1 cellular context compared by ENCODE assay signal in the genomic region with DNA sequence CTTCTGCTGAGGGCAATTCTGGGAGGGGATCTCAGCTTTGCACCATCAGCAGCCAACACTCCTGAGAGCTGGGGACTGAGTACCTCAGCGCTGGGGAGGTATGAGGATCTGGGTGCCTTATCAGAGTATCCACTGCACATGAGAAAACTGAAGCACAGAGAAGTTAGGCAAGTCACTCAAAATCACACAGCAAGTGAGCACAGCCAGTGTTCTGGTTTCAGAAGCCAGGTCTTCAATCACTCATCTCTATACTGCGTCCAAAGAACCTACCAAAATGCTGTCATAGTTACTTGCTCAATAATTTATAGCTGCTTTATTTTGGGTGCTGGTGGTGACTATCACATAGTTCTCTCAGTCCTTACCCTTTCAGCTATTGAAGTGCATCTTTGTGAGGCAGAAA.
TF ChIP-seq lines count a peak whose summit lies in the region.

No MANE protein-coding gene starts in this region.

TF ChIP-seq in H1, 55 proteins besides CTCF, POLR2A, EP300 and RAD21:
- TF ChIP-seq GTF2F1 (IDR thresholded peaks at IDR 0.05; ENCODE audit: borderline replicate concordance, low read depth, low read length), result no peak
- no peak for TF ChIP-seq FOSL1 (IDR thresholded peaks at IDR 0.05; ENCODE audit: insufficient read depth, low read depth, low read length)
- TF ChIP-seq JUN (IDR thresholded peaks at IDR 0.05; ENCODE audit: low read depth, low read length), result no peak
- TF ChIP-seq, protein P1, sequence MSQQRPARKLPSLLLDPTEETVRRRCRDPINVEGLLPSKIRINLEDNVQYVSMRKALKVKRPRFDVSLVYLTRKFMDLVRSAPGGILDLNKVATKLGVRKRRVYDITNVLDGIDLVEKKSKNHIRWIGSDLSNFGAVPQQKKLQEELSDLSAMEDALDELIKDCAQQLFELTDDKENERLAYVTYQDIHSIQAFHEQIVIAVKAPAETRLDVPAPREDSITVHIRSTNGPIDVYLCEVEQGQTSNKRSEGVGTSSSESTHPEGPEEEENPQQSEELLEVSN (IDR thresholded peaks at IDR 0.05), result no peak
- no peak for TF ChIP-seq SAP30 (IDR thresholded peaks at IDR 0.05; ENCODE audit: insufficient read depth, insufficient replicate concordance, low read length)
- no peak for TF ChIP-seq POU5F1 (IDR thresholded peaks at IDR 0.05; ENCODE audit: low read depth, low read length)
- no peak for TF ChIP-seq BCL11A (IDR thresholded peaks at IDR 0.05; ENCODE audit: low read depth in 2 of 2, low read length in 2 of 2)
- TF ChIP-seq, protein P2, sequence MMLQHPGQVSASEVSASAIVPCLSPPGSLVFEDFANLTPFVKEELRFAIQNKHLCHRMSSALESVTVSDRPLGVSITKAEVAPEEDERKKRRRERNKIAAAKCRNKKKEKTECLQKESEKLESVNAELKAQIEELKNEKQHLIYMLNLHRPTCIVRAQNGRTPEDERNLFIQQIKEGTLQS (IDR thresholded peaks at IDR 0.05; ENCODE audit: insufficient read depth, low read depth, low read length), result no peak
- TF ChIP-seq EGR1 (IDR thresholded peaks at IDR 0.05; ENCODE audit: borderline replicate concordance, low read depth, low read length), result no peak
- no peak for TF ChIP-seq YY1 (IDR thresholded peaks at IDR 0.05; ENCODE audit: low read depth, low read length)
- no peak for TF ChIP-seq CBX5 (IDR thresholded peaks at IDR 0.05; ENCODE audit: low read depth, low read length)
- no peak for TF ChIP-seq ASH2L (IDR thresholded peaks at IDR 0.05; ENCODE audit: low read length)
- TF ChIP-seq BACH1 (IDR thresholded peaks at IDR 0.05; ENCODE audit: low read length), result no peak
TF ChIP-seq in H1: peak in this region for 0.
